Comparison of ENCODE assay signal across 26 cellular contexts in the genomic region with DNA sequence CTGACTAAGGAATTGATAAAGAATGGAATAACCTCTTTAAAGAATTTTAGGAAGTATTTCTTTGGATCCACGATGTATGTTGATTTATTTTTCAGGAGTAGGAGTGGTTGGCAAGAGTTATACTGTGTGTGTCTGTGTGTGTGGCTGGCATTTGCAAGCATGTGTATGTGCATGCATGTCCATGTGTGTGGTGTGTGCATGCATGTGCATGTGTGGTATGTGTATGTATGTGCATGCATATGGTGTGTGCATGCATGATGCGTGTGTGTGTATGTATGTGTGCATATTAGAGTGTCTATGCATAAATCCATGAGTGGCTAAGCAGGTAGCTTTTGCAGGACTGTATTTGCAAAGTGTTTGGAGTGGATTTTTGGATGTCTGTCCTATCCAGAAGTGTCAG.
"Had no signal": no experiment of that assay in that cellular context is flagged by ENCODE, and none has a peak within 500 bp of the region (broad histone marks: within the 10 kb centered on the region; RNA-seq: fewer than 3 reads in every experiment).

No MANE protein-coding gene starts in this region.

- H3K4me1 ChIP-seq: psoas muscle, testis, tibial artery had no signal

- FAIRE-seq: keratinocyte, urothelium cell line had no signal

- H3K36me3 Mint-ChIP-seq: naive thymus-derived CD8-positive, alpha-beta T cell; stimulated activated memory B cell treated with anti-CD40 and anti-IgM and Interleukin-4, amounts not matched to agents 10 μg/mL and 1 μg/mL and 100 μg/mL, for 72 hours had no signal

- H3K4me1 Mint-ChIP-seq: nephron progenitor cell had no signal

- H3K27me3 ChIP-seq: ovary, testis, upper lobe of left lung had no signal

- ATAC-seq: effector memory CD8-positive, alpha-beta T cell; esophagus mucosa; gastrocnemius medialis; left ventricle myocardium superior; lower lobe of right lung; naive thymus-derived CD8-positive, alpha-beta T cell; psoas muscle; right cardiac atrium; stimulated activated memory B cell treated with anti-CD40 and anti-IgM and Interleukin-4, amounts not matched to agents 10 μg/mL and 1 μg/mL and 100 μg/mL, for 72 hours; stimulated activated naive CD8-positive, alpha-beta T cell treated with anti-CD3 and anti-CD28 coated beads, Interleukin-15, Interleukin-2, amounts not matched to agents 100 U/mL and 50 U/mL, for 24 hours had no signal

- H3K9me3 ChIP-seq: gastrocnemius medialis, lower lobe of right lung, ovary, psoas muscle, spleen, testis, tibial artery, upper lobe of left lung had no signal

- H3K9me3 Mint-ChIP-seq: effector memory CD8-positive, alpha-beta T cell; naive thymus-derived CD8-positive, alpha-beta T cell; nephron progenitor cell; stimulated activated memory B cell treated with anti-CD40 and anti-IgM and Interleukin-4, amounts not matched to agents 10 μg/mL and 1 μg/mL and 100 μg/mL, for 72 hours had no signal

- H3K27me3 Mint-ChIP-seq: stimulated activated memory B cell treated with anti-CD40 and anti-IgM and Interleukin-4, amounts not matched to agents 10 μg/mL and 1 μg/mL and 100 μg/mL, for 72 hours had no signal

- H3K27ac ChIP-seq: gastrocnemius medialis, lower lobe of right lung, ovary, psoas muscle, skin epidermis, spleen, testis, tibial artery, upper lobe of left lung had no signal

- DNase-seq: cortex of kidney; effector memory CD8-positive, alpha-beta T cell; foreskin fibroblast; gastrocnemius medialis; head of caudate nucleus; left ventricle myocardium superior; lower lobe of right lung; naive thymus-derived CD8-positive, alpha-beta T cell; nephron progenitor cell; occipital lobe; ovary; posterior cingulate gyrus; psoas muscle; right cardiac atrium; spleen; stimulated activated CD4-positive, alpha-beta T cell treated with anti-CD3 and anti-CD28 coated beads, Interleukin-4, amount 100 ng/mL, for 4 hours; stimulated activated naive CD8-positive, alpha-beta T cell treated with anti-CD3 and anti-CD28 coated beads, Interleukin-15, Interleukin-2, amounts not matched to agents 100 U/mL and 50 U/mL, for 24 hours; substantia nigra; testis; tibial artery; upper lobe of left lung had no signal

- H3K4me3 ChIP-seq: gastrocnemius medialis, lower lobe of right lung, ovary, psoas muscle, skin epidermis, spleen, testis, tibial artery, upper lobe of left lung had no signal

- H3K36me3 ChIP-seq: gastrocnemius medialis, lower lobe of right lung, ovary, spleen, tibial artery, upper lobe of left lung had no signal

- H3K27ac Mint-ChIP-seq: effector memory CD8-positive, alpha-beta T cell; naive thymus-derived CD8-positive, alpha-beta T cell; nephron progenitor cell; stimulated activated memory B cell treated with anti-CD40 and anti-IgM and Interleukin-4, amounts not matched to agents 10 μg/mL and 1 μg/mL and 100 μg/mL, for 72 hours had no signal

- H3K4me3 Mint-ChIP-seq: effector memory CD8-positive, alpha-beta T cell; naive thymus-derived CD8-positive, alpha-beta T cell; nephron progenitor cell; stimulated activated memory B cell treated with anti-CD40 and anti-IgM and Interleukin-4, amounts not matched to agents 10 μg/mL and 1 μg/mL and 100 μg/mL, for 72 hours had no signal
